19 cellular contexts compared by ENCODE assay signal in genomic region chr6:3373597-3374203, GRCh38.
DNase-seq lines count a peak whose midpoint lies in the region; ATAC-seq and TF ChIP-seq lines count a peak whose summit lies in the region.
"Had no signal": no experiment of that assay in that cellular context is flagged by ENCODE, and none has a peak within 500 bp of the region (broad histone marks: within the 10 kb centered on the region; RNA-seq: fewer than 3 reads in every experiment).

No MANE protein-coding gene starts in this region.

- no peak overlapping the region for H3K4me3 Mint-ChIP-seq in T-helper 17 cell
- H3K4me3 Mint-ChIP-seq: B cell; CD8-positive, alpha-beta memory T cell had no signal

- ATAC-seq in T-helper 17 cell: no peak
- peak; percentile 13 for ATAC-seq in left lobe of liver
- ATAC-seq: PC-3 had no signal

- no peaks in the 10 kb centered on the region for H3K36me3 Mint-ChIP-seq in T-helper 17 cell (ENCODE audit: low read depth)
- H3K36me3 Mint-ChIP-seq: CD8-positive, alpha-beta memory T cell had no signal

- TF ChIP-seq EP300 in sigmoid colon (IDR thresholded peaks at IDR 0.05): no peak

- no peaks in the 10 kb centered on the region for H3K36me3 ChIP-seq in BLaER1 treated with 17β-estradiol and CSF1 and Interleukin-3, amounts not matched to agents 10 nM and 100 nM
- no peaks in the 10 kb centered on the region for H3K36me3 ChIP-seq in sigmoid colon
- H3K36me3 ChIP-seq: HAP-1 had no signal

- H3K4me1 Mint-ChIP-seq in T-helper 17 cell: peaks cover 34% of the 10 kb centered on the region

- H3K27ac ChIP-seq in BLaER1 treated with 17β-estradiol and CSF1 and Interleukin-3, amounts not matched to agents 10 nM and 100 nM: peak overlapping the region in 2 of 11 experiments; percentile 11 to 17; a peak in 2 of 22 replicates
- no peak overlapping the region for H3K27ac ChIP-seq in sigmoid colon

- intact Hi-C loops in sigmoid colon (cut with DNase I): no loop called here

- no peak for TF ChIP-seq POLR2A in sigmoid colon (IDR thresholded peaks at IDR 0.05)

- H3K27me3 ChIP-seq in BLaER1 treated with 17β-estradiol and CSF1 and Interleukin-3, amounts not matched to agents 10 nM and 100 nM: no peaks in the 10 kb centered on the region
- no peaks in the 10 kb centered on the region for H3K27me3 ChIP-seq in sigmoid colon

- TF ChIP-seq CTCF in sigmoid colon (IDR thresholded peaks at IDR 0.05): no peak

- 87 to 93% methylated on average over 5 of the region's 5 CpGs for WGBS in sigmoid colon, 2 donors

- H3K9ac ChIP-seq in BLaER1 treated with 17β-estradiol and CSF1 and Interleukin-3, amounts not matched to agents 10 nM and 100 nM: no peak overlapping the region; a peak in 1 of 22 replicates

- H4K20me1 ChIP-seq in BLaER1 treated with 17β-estradiol and CSF1 and Interleukin-3, amounts not matched to agents 10 nM and 100 nM: no peaks in the 10 kb centered on the region

- H3K4me2 ChIP-seq in BLaER1 treated with 17β-estradiol and CSF1 and Interleukin-3, amounts not matched to agents 10 nM and 100 nM: peak overlapping the region; percentile 39 to 79 (median 70)

- H3K4me1 ChIP-seq in BLaER1 treated with 17β-estradiol and CSF1 and Interleukin-3, amounts not matched to agents 10 nM and 100 nM: peaks cover 24 to 40% (median 31%) of the 10 kb centered on the region in 10 experiments
- peaks cover 0 to 24% (median 8%) of the 10 kb centered on the region in 4 donors for H3K4me1 ChIP-seq in sigmoid colon

- DNase-seq in T-helper 17 cell: no peak
- no peak for DNase-seq in left lobe of liver (ENCODE audit: low spot score)
- DNase-seq in sigmoid colon: peak; percentile 10
- DNase-seq in activated CD4-positive, alpha-beta T cell treated with anti-CD3 and anti-CD28 coated beads for 1 hour: no peak
- no peak for DNase-seq in activated CD4-positive, alpha-beta T cell treated with anti-CD3 and anti-CD28 coated beads for 48 hours
- DNase-seq in RPMI8226: no peak
- no peak for DNase-seq in retina
- DNase-seq: CD8-positive, alpha-beta memory T cell; DMS79 treated with DMSO at 0.1 percent for 48 hours; KBM-7; NCI-H1048; NCI-H1436 treated with DMSO at 0.1 percent for 48 hours; NCI-H2029 treated with DMSO at 0.1 percent for 48 hours; NCI-H2171 treated with DMSO at 0.1 percent for 48 hours; NCI-H446 treated with DMSO at 0.1 percent for 48 hours; PC-3 had no signal

- no peaks in the 10 kb centered on the region for H3K9me3 ChIP-seq in BLaER1 treated with 17β-estradiol and CSF1 and Interleukin-3, amounts not matched to agents 10 nM and 100 nM (replicated peaks in 1 of 11)
- H3K9me3 ChIP-seq in T-helper 17 cell (ENCODE audit: control insufficient read depth, low read length, poor library complexity, severe bottlenecking) (no peaks in the 10 kb centered on the region), sigmoid colon (no peaks in the 10 kb centered on the region)
- H3K9me3 ChIP-seq: HAP-1 had no signal

- no peak overlapping the region for H3K4me3 ChIP-seq in BLaER1 treated with 17β-estradiol and CSF1 and Interleukin-3, amounts not matched to agents 10 nM and 100 nM
- H3K4me3 ChIP-seq in sigmoid colon: no peak overlapping the region
- H3K4me3 ChIP-seq: HAP-1 had no signal

- H3K27ac Mint-ChIP-seq in T-helper 17 cell: peak overlapping the region; percentile 87
- H3K27ac Mint-ChIP-seq: B cell had no signal

- no peaks in the 10 kb centered on the region for H3K27me3 Mint-ChIP-seq in T-helper 17 cell
